ENCODE assay signal across 9 cellular contexts in the genomic region with DNA sequence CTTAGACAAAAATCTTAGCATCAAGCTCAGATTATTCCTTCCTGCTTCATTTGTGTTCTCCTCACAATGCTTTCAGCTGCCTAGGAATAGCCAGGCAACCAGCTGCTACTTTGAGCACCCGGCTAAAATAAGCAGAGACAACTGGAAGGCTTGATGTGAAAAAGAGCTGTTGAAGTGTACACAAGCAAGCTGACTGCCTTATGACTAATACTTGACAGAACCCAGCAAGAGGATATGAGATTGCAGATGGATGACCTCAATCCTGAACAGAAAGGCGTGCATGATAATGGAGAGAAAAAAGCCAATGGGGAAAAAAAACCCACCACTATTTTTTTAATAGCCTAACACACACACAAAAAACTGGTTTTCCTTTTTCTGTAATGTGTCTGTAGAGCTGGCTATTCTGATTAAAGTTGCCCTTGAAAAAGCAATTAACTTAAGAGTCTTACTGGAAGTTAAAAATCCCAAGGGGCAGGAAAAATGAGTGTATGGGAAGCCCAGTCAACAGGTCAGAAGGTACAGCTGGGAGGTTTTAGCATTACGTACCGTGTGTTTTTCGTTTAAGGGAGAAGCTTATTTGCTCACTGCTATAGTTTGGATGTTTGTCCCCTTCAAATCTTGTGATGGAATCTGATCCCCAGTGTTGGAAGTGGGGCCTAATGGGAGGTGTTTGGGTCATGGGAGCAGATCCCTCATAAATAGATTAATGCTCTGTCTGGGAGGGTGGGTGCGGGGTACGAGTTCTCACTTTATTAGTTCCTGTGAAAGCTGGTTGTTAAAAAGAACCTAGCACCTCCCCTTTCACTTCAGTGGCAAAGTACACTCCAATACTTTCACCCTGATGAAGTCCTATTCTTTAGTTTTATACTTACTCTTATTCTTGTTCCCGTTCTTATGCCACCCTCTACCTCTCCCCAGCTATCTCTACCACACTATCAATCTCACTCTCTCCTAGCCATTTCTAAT. TPM values are rescaled to one million over a fixed set of nuclear protein-coding genes. Genes with fewer than 3 reads are reported as not detected.
DNase-seq lines count a peak whose midpoint lies in the region; ATAC-seq and TF ChIP-seq lines count a peak whose summit lies in the region.
"Had no signal": no experiment of that assay in that cellular context is flagged by ENCODE, and none has a peak within 500 bp of the region (broad histone marks: within the 10 kb centered on the region; RNA-seq: fewer than 3 reads in every experiment).

No MANE protein-coding gene starts in this region.

- H3K4me3 ChIP-seq in dorsolateral prefrontal cortex (no peak overlapping the region), MM.1S (ENCODE audit: low read length) (no peak overlapping the region)
- no peak overlapping the region for H3K4me3 ChIP-seq in CD8-positive, alpha-beta memory T cell (ENCODE audit: low read length)

- DNase-seq in AG08395 (ENCODE audit: low spot score) = peak; percentile 87
- DNase-seq in NCI-H187 treated with DMSO at 0.1 percent for 48 hours (lab: John Stamatoyannopoulos, UW) = peak; percentile 8
- DNase-seq in dorsolateral prefrontal cortex = peak in 6 of 10 donors; percentile 7 to 70 (median 48)
- DNase-seq in mesothelial cell of epicardium (ENCODE audit: low spot score in 2 of 2, unreplicated experiment in 2 of 2) = no peak
- no peak for DNase-seq in NCI-H1694 treated with DMSO at 0.1 percent for 48 hours (lab: John Stamatoyannopoulos, UW)
- no peak for DNase-seq in MM.1S
- no peak for DNase-seq in CD8-positive, alpha-beta memory T cell

- H3K27me3 Mint-ChIP-seq in mesothelial cell of epicardium (ENCODE audit: low read depth) = no peaks in the 10 kb centered on the region
- H3K27me3 Mint-ChIP-seq in CD8-positive, alpha-beta memory T cell = no peaks in the 10 kb centered on the region

- no peaks in the 10 kb centered on the region for H3K36me3 Mint-ChIP-seq in mesothelial cell of epicardium
- H3K36me3 Mint-ChIP-seq in CD8-positive, alpha-beta memory T cell = no peaks in the 10 kb centered on the region

- no peak overlapping the region for H3K9ac ChIP-seq in MM.1S (ENCODE audit: low read length)

- H3K79me2 ChIP-seq in MM.1S (ENCODE audit: low read length) = no peaks in the 10 kb centered on the region

- POLR2A ChIA-PET in CD8-positive, alpha-beta memory T cell (lab: Charles Lee) = interaction anchor here (1.1 kb wide), 1 partner anchor 58 kb away, joined by 3 read pairs; no protein-coding TSS in a partner anchor

- no peaks in the 10 kb centered on the region for H3K9me3 ChIP-seq in MM.1S (replicated peaks; ENCODE audit: insufficient read depth, low read length)
- no peaks in the 10 kb centered on the region for H3K9me3 ChIP-seq in CD8-positive, alpha-beta memory T cell (ENCODE audit: low read length)

- H3K27ac ChIP-seq in dorsolateral prefrontal cortex (peak overlapping the region in 49 of 59 donors; percentile 8 to 84 (median 62)), MM.1S (ENCODE audit: low read length) (no peak overlapping the region)
- no peak overlapping the region for H3K27ac ChIP-seq in CD8-positive, alpha-beta memory T cell (ENCODE audit: low read depth, low read length)

- CTCF ChIA-PET in CD8-positive, alpha-beta memory T cell (lab: Charles Lee) = interaction anchor here (1.4 kb wide), 1 partner anchor 122 kb away, joined by 4 read pairs; no protein-coding TSS in a partner anchor

- no peak for ATAC-seq in HG02678 (IDR thresholded peaks at IDR 0.05; ENCODE audit: unreplicated experiment)

- no peaks in the 10 kb centered on the region for H3K4me1 ChIP-seq in MM.1S (ENCODE audit: low read length)
- no peaks in the 10 kb centered on the region for H3K4me1 ChIP-seq in CD8-positive, alpha-beta memory T cell (ENCODE audit: insufficient read depth, low read length)

- intact Hi-C loops in dorsolateral prefrontal cortex (cut with DNase I) = no loop called here

- H4K20me1 ChIP-seq in MM.1S (ENCODE audit: insufficient read depth, low read length) = no peaks in the 10 kb centered on the region

- H3K27me3 ChIP-seq in dorsolateral prefrontal cortex (no peaks in the 10 kb centered on the region), MM.1S (replicated peaks; ENCODE audit: insufficient read depth, low read length) (no peaks in the 10 kb centered on the region)
- no peaks in the 10 kb centered on the region for H3K27me3 ChIP-seq in CD8-positive, alpha-beta memory T cell (ENCODE audit: insufficient read depth, low read length, poor library complexity, severe bottlenecking)

- peaks cover 11% of the 10 kb centered on the region for H3K4me1 Mint-ChIP-seq in mesothelial cell of epicardium
- no peaks in the 10 kb centered on the region for H3K4me1 Mint-ChIP-seq in CD8-positive, alpha-beta memory T cell

- H3F3A ChIP-seq in MM.1S (ENCODE audit: insufficient read depth, low read length) = no peaks in the 10 kb centered on the region

- TF ChIP-seq CTCF in dorsolateral prefrontal cortex (IDR thresholded peaks at IDR 0.05 in 54 of 56, conservative IDR thresholded peaks at IDR 0.05 in 2 of 56; ENCODE audit: low read depth in 1 of 56, partially characterized antibody in 56 of 56) (no peak), mesothelial cell of epicardium (IDR thresholded peaks at IDR 0.05; ENCODE audit: unreplicated experiment) (no peak), MM.1S (IDR thresholded peaks at IDR 0.05; ENCODE audit: low read length) (no peak)

- H2AFZ ChIP-seq in MM.1S (ENCODE audit: low read length) = no peak overlapping the region

- H3K27ac Mint-ChIP-seq in mesothelial cell of epicardium = peak overlapping the region; percentile 45
- no peak overlapping the region for H3K27ac Mint-ChIP-seq in CD8-positive, alpha-beta memory T cell
- H3K27ac Mint-ChIP-seq: activated T-helper 2 cell treated with anti-CD3 and anti-CD28 coated beads, Interferon-gamma antibody, Interleukin-2, Interleukin-4, amounts not matched to agents 10 μg/mL and 5 μg/mL and 100 μg/mL, durations not matched to agents 14 hours and 24 hours and 36 hours had no signal

- H3K9me3 Mint-ChIP-seq in mesothelial cell of epicardium = no peaks in the 10 kb centered on the region
- H3K9me3 Mint-ChIP-seq in CD8-positive, alpha-beta memory T cell = no peaks in the 10 kb centered on the region
- H3K9me3 Mint-ChIP-seq: activated T-helper 2 cell treated with anti-CD3 and anti-CD28 coated beads, Interferon-gamma antibody, Interleukin-2, Interleukin-4, amounts not matched to agents 10 μg/mL and 5 μg/mL and 100 μg/mL, durations not matched to agents 14 hours and 24 hours and 36 hours had no signal

- H3K4me3 Mint-ChIP-seq in mesothelial cell of epicardium = no peak overlapping the region
- H3K4me3 Mint-ChIP-seq in CD8-positive, alpha-beta memory T cell = no peak overlapping the region

- H3K36me3 ChIP-seq in MM.1S (replicated peaks; ENCODE audit: insufficient read depth, low read length) = no peaks in the 10 kb centered on the region
- no peaks in the 10 kb centered on the region for H3K36me3 ChIP-seq in CD8-positive, alpha-beta memory T cell (ENCODE audit: insufficient read depth, low read length)

- H3K4me2 ChIP-seq in MM.1S (ENCODE audit: low read depth, low read length) = no peak overlapping the region

- H3K9me2 ChIP-seq in MM.1S (replicated peaks; ENCODE audit: insufficient read depth, low read length) = no peaks in the 10 kb centered on the region

RNA-seq across cellular contexts. Expression of gene HERC6, which starts 37.1 kb away (rescaled TPM):
- total RNA-seq in dorsolateral prefrontal cortex (10 to 100 TPM in 118 of 120 experiments, 1 to 10 TPM in 2; 8.9 to 84.3 (median 23.3) TPM), mesothelial cell of epicardium (18.7 to 22.4 TPM (median 21.1 TPM) in 3 replicates)
- total RNA-seq in CD8-positive, alpha-beta memory T cell = 1 to 10 TPM; 3.7 to 5.4 TPM
- 27.0 TPM for polyA plus RNA-seq in CD8-positive, alpha-beta memory T cell

RNA-seq across cellular contexts. Expression of gene PPM1K, which starts 57.1 kb away (rescaled TPM):
- 100 to 1,000 TPM in 119 of 120 experiments, 10 to 100 TPM in 1; 96.3 to 246 (median 167) TPM for total RNA-seq in dorsolateral prefrontal cortex
- total RNA-seq in mesothelial cell of epicardium = 15.9 to 18.6 TPM (median 18.1 TPM) in 3 replicates
- 10 to 100 TPM; 38.2 to 44.3 TPM for total RNA-seq in CD8-positive, alpha-beta memory T cell
- polyA plus RNA-seq in CD8-positive, alpha-beta memory T cell = 81.9 TPM

Comparison
In these comparisons a context has a peak if more than half of its experiments do, and no peak if none do; other contexts are left out.
1. DNase-seq: peak in AG08395 (single experiment), NCI-H187 treated with DMSO at 0.1 percent for 48 hours (single experiment) and dorsolateral prefrontal cortex (6 of 10); none in mesothelial cell of epicardium (0 of 2), NCI-H1694 treated with DMSO at 0.1 percent for 48 hours (single experiment), MM.1S (single experiment) and CD8-positive, alpha-beta memory T cell (0 of 5).
2. H3K27ac ChIP-seq: peak in dorsolateral prefrontal cortex (49 of 59); none in MM.1S (single experiment) and CD8-positive, alpha-beta memory T cell (single experiment).